ENCODE assay signal across 28 cellular contexts in the genomic region with DNA sequence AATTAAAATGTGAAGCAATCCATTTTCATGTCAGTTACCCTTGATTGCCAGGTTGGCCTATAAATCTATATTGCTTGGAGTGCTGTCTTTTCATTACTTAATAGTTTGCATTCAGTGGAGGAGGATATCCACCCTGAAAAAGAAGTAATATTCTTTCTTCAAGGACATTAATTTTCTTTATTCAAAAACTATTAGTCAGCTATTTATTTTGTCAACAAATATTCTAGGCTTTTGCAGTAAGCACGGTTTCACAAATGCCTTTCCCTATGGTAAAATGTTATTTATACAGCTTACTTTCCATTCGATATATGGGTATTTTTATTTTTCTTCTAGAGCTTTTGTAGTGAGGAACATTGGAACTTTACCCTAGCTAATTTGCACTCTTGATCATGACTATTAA.
"Had no signal": no experiment of that assay in that cellular context is flagged by ENCODE, and none has a peak within 500 bp of the region (broad histone marks: within the 10 kb centered on the region; RNA-seq: fewer than 3 reads in every experiment).

No MANE protein-coding gene starts in this region.

- H3K27me3 ChIP-seq: colonic mucosa, dorsolateral prefrontal cortex, esophagus muscularis mucosa, esophagus squamous epithelium, foreskin keratinocyte, gastrocnemius medialis, gastroesophageal sphincter, heart left ventricle, heart right ventricle had no signal

- H3K36me3 ChIP-seq: colonic mucosa, esophagus muscularis mucosa, esophagus squamous epithelium, gastrocnemius medialis, gastroesophageal sphincter, heart left ventricle, heart right ventricle had no signal

- ATAC-seq: effector memory CD8-positive, alpha-beta T cell; esophagus mucosa; foreskin keratinocyte; gastrocnemius medialis; gastroesophageal sphincter; heart left ventricle; heart right ventricle had no signal

- FAIRE-seq: colon, endometrium, endothelial cell of umbilical vein, frontal cortex had no signal

- H3K4me3 ChIP-seq: colonic mucosa, coronary artery, dorsolateral prefrontal cortex, esophagus muscularis mucosa, esophagus squamous epithelium, gastrocnemius medialis, gastroesophageal sphincter, heart left ventricle, heart right ventricle had no signal

- H3K9me3 ChIP-seq: colonic mucosa, esophagus muscularis mucosa, esophagus squamous epithelium, gastrocnemius medialis, gastroesophageal sphincter had no signal

- H3K27ac ChIP-seq: colonic mucosa, coronary artery, dorsolateral prefrontal cortex, epithelial cell of prostate, esophagus muscularis mucosa, esophagus squamous epithelium, foreskin keratinocyte, gastrocnemius medialis, gastroesophageal sphincter, heart left ventricle, heart right ventricle had no signal

- DNase-seq: colonic mucosa; cortex of kidney; dermis blood vessel endothelial cell; dorsolateral prefrontal cortex; effector CD4-positive, alpha-beta T cell; effector CD8-positive, alpha-beta T cell; effector memory CD4-positive, alpha-beta T cell; effector memory CD8-positive, alpha-beta T cell; endodermal cell; erythroblast; esophagus squamous epithelium; foreskin fibroblast; foreskin keratinocyte; foreskin melanocyte; gastrocnemius medialis; glutamatergic neuron; head of caudate nucleus; heart left ventricle; heart right ventricle had no signal

- H3K4me1 ChIP-seq: colonic mucosa, esophagus muscularis mucosa, esophagus squamous epithelium, foreskin keratinocyte, gastrocnemius medialis, gastroesophageal sphincter, heart left ventricle, heart right ventricle had no signal
